13 cellular contexts compared by ENCODE assay signal in the genomic region with DNA sequence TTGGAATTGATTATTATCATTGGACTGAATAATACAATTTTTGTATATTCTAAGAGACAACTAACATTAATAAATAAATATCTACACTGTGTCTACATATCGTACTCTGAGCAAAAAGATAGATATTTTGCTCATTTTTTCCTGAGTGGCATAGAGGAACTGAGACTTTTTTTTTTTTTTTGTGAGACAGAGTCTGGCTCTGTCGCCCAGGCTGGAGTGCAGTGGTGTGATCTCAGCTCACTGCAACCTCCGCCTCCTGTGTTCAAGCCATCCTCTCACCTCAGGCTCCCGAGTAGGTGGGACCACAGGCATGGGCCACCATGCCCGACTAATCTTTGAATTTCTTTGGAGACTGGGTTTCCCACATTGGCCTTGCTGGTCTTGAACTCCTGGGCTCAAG. TPM values are rescaled to one million over a fixed set of nuclear protein-coding genes. Genes with fewer than 3 reads are reported as not detected.
DNase-seq lines count a peak whose midpoint lies in the region; ATAC-seq and TF ChIP-seq lines count a peak whose summit lies in the region.
"Had no signal": no experiment of that assay in that cellular context is flagged by ENCODE, and none has a peak within 500 bp of the region (broad histone marks: within the 10 kb centered on the region; RNA-seq: fewer than 3 reads in every experiment).

No MANE protein-coding gene starts in this region.

- peak overlapping the region; percentile 56 for H3K27ac Mint-ChIP-seq in stimulated activated effector memory CD8-positive, alpha-beta T cell treated with anti-CD3 and anti-CD28 coated beads, Interleukin-12 subunit alpha, Interleukin-12 subunit beta, amount 100 ng/mL, for 72 hours
- H3K27ac Mint-ChIP-seq: activated CD8-positive, alpha-beta memory T cell treated with anti-CD3 and anti-CD28 coated beads, Interleukin-2, amount 10 ng/mL, durations not matched to agents 7 days and 5 days had no signal

- no peak overlapping the region for H3K4ac ChIP-seq in neuronal stem cell (ENCODE audit: low read length)

- TF ChIP-seq POLR2A in heart left ventricle (IDR thresholded peaks at IDR 0.05): no peak

- H3K18ac ChIP-seq in neuronal stem cell (ENCODE audit: low read length): no peak overlapping the region

- no peak overlapping the region for H2BK15ac ChIP-seq in neuronal stem cell (ENCODE audit: low read length)

- H2AFZ ChIP-seq in neuronal stem cell (ENCODE audit: low read length): no peak overlapping the region

- no peak overlapping the region for H3K4me2 ChIP-seq in neuronal stem cell (ENCODE audit: insufficient read depth, low read length, poor library complexity, severe bottlenecking)

- TF ChIP-seq CTCF in heart left ventricle (IDR thresholded peaks at IDR 0.05): no peak

- no peak overlapping the region for H3K23ac ChIP-seq in neuronal stem cell (ENCODE audit: low read depth, low read length, poor library complexity)

- no peak overlapping the region for H2BK5ac ChIP-seq in neuronal stem cell (ENCODE audit: low read length)

- H2AK5ac ChIP-seq in neuronal stem cell (ENCODE audit: low read depth, low read length): no peak overlapping the region

- ATAC-seq in left ventricle myocardium superior: peak; percentile 16
- ATAC-seq in heart left ventricle: no peak
- peak; percentile 67 for ATAC-seq in GM21619 (IDR thresholded peaks at IDR 0.05; ENCODE audit: unreplicated experiment)
- ATAC-seq in HG03558 (IDR thresholded peaks at IDR 0.05; ENCODE audit: extremely low read depth, unreplicated experiment): peak; percentile 35
- ATAC-seq in stimulated activated effector memory CD8-positive, alpha-beta T cell treated with anti-CD3 and anti-CD28 coated beads, Interleukin-12 subunit alpha, Interleukin-12 subunit beta, amount 100 ng/mL, for 72 hours: no peak
- ATAC-seq: activated CD8-positive, alpha-beta memory T cell treated with anti-CD3 and anti-CD28 coated beads, Interleukin-2, amount 10 ng/mL, durations not matched to agents 7 days and 5 days had no signal

- intact Hi-C loops in left ventricle myocardium superior (cut with micrococcal nuclease) (no loop called here), heart left ventricle (cut with DNase I) (no loop called here)

- peaks cover 0 to 5% (median 0%) of the 10 kb centered on the region in 9 donors for H3K36me3 ChIP-seq in heart left ventricle
- peaks cover 0 to 45% of the 10 kb centered on the region in 2 donors for H3K36me3 ChIP-seq in neuronal stem cell (replicated peaks in 1 of 2; ENCODE audit: control insufficient read depth in 2 of 2, insufficient read depth in 2 of 2, low read length in 2 of 2)

- no peak overlapping the region for H4K8ac ChIP-seq in neuronal stem cell (ENCODE audit: low read depth, low read length)

- no peak for DNase-seq in left ventricle myocardium superior
- no peak for DNase-seq in heart left ventricle
- DNase-seq in stimulated activated effector memory CD8-positive, alpha-beta T cell treated with anti-CD3 and anti-CD28 coated beads, Interleukin-12 subunit alpha, Interleukin-12 subunit beta, amount 100 ng/mL, for 72 hours (ENCODE audit: low spot score in 2 of 2): no peak
- DNase-seq in islet precursor cell: no peak
- no peak for DNase-seq in HK-2 (ENCODE audit: unreplicated experiment)
- no peak for DNase-seq in neuronal stem cell (ENCODE audit: low spot score)
- DNase-seq: activated CD8-positive, alpha-beta memory T cell treated with anti-CD3 and anti-CD28 coated beads, Interleukin-2, amount 10 ng/mL, durations not matched to agents 7 days and 5 days; NCI-H1092; NCI-H510A treated with DMSO at 0.1 percent for 48 hours; T1000 had no signal

- H3K9me3 Mint-ChIP-seq in stimulated activated effector memory CD8-positive, alpha-beta T cell treated with anti-CD3 and anti-CD28 coated beads, Interleukin-12 subunit alpha, Interleukin-12 subunit beta, amount 100 ng/mL, for 72 hours: no peaks in the 10 kb centered on the region

- H3K4me1 ChIP-seq in heart left ventricle: peaks cover 6 to 87% (median 76%) of the 10 kb centered on the region in 12 donors
- H3K4me1 ChIP-seq in neuronal stem cell (ENCODE audit: control insufficient read depth in 2 of 2, insufficient read depth in 1 of 2, low read depth in 1 of 2, low read length in 2 of 2): no peaks in the 10 kb centered on the region

- H3K27ac ChIP-seq in heart left ventricle (no peak overlapping the region), neuronal stem cell (replicated peaks; ENCODE audit: low read length) (no peak overlapping the region)
- H3K27ac ChIP-seq: coronary artery had no signal

- H3K36me3 Mint-ChIP-seq in stimulated activated effector memory CD8-positive, alpha-beta T cell treated with anti-CD3 and anti-CD28 coated beads, Interleukin-12 subunit alpha, Interleukin-12 subunit beta, amount 100 ng/mL, for 72 hours: peaks cover 83% of the 10 kb centered on the region

- H3K4me3 Mint-ChIP-seq in stimulated activated effector memory CD8-positive, alpha-beta T cell treated with anti-CD3 and anti-CD28 coated beads, Interleukin-12 subunit alpha, Interleukin-12 subunit beta, amount 100 ng/mL, for 72 hours: peak overlapping the region; percentile 1
- H3K4me3 Mint-ChIP-seq: activated CD8-positive, alpha-beta memory T cell treated with anti-CD3 and anti-CD28 coated beads, Interleukin-2, amount 10 ng/mL, durations not matched to agents 7 days and 5 days had no signal

- peaks cover 4% of the 10 kb centered on the region for H3K79me1 ChIP-seq in neuronal stem cell (ENCODE audit: low read depth, low read length)

- H3K27me3 ChIP-seq in heart left ventricle (no peaks in the 10 kb centered on the region), neuronal stem cell (ENCODE audit: control insufficient read depth in 3 of 3, insufficient read depth in 3 of 3, low read depth in 1 of 3, low read length in 3 of 3) (no peaks in the 10 kb centered on the region)

- H3K4me1 Mint-ChIP-seq in stimulated activated effector memory CD8-positive, alpha-beta T cell treated with anti-CD3 and anti-CD28 coated beads, Interleukin-12 subunit alpha, Interleukin-12 subunit beta, amount 100 ng/mL, for 72 hours: peaks cover 65% of the 10 kb centered on the region

- H3K9ac ChIP-seq in neuronal stem cell (ENCODE audit: low read depth, low read length, poor library complexity): no peak overlapping the region

- no peak overlapping the region for H2BK120ac ChIP-seq in neuronal stem cell (ENCODE audit: low read depth, low read length)

- H3K9me3 ChIP-seq in heart left ventricle (no peaks in the 10 kb centered on the region), neuronal stem cell (replicated peaks in 1 of 2; ENCODE audit: control insufficient read depth in 2 of 2, insufficient read depth in 1 of 2, low read depth in 1 of 2, low read length in 2 of 2) (peaks cover 0 to 3% of the 10 kb centered on the region in 2 donors)

- WGBS in heart left ventricle, 4 donors: 61 to 66% (median 64%) methylated on average over 5 of the region's 5 CpGs
- WGBS in neuronal stem cell (ENCODE audit: extremely low coverage in 2 of 2, insufficient read length in 2 of 2, insufficient replicate concordance in 1 of 2), 2 donors: no CpG with 5 or more reads among the region's 5 CpGs

- no peak overlapping the region for H3K14ac ChIP-seq in neuronal stem cell (ENCODE audit: low read length)

- H3K4me3 ChIP-seq in heart left ventricle: no peak overlapping the region
- no peak overlapping the region for H3K4me3 ChIP-seq in neuronal stem cell (ENCODE audit: low read length in 2 of 2)
- H3K4me3 ChIP-seq: coronary artery had no signal

- no peak overlapping the region for H4K91ac ChIP-seq in neuronal stem cell (ENCODE audit: low read depth, low read length, poor library complexity)

- H2BK12ac ChIP-seq in neuronal stem cell (ENCODE audit: low read length): no peak overlapping the region

RNA-seq across cellular contexts. Expression of a gene that starts 14.0 kb away (rescaled TPM):
- total RNA-seq in left ventricle myocardium superior: 35.9 TPM
- total RNA-seq in heart left ventricle: 10 to 100 TPM; 39.3 to 59.5 (median 46.7) TPM
- 10 to 100 TPM; 17.0 to 20.8 TPM for polyA plus RNA-seq in heart left ventricle
- polyA plus RNA-seq in neuronal stem cell (2013, experiment 1 of 2): 55.8 TPM
- 60.0 TPM for polyA plus RNA-seq in neuronal stem cell (2013, experiment 2 of 2)

Comparison
In these comparisons a context has a peak if more than half of its experiments do, and no peak if none do; other contexts are left out.
1. ATAC-seq: peak in left ventricle myocardium superior (single experiment), GM21619 (single experiment) and HG03558 (single experiment); none in heart left ventricle (0 of 4) and stimulated activated effector memory CD8-positive, alpha-beta T cell treated with anti-CD3 and anti-CD28 coated beads, Interleukin-12 subunit alpha, Interleukin-12 subunit beta, amount 100 ng/mL, for 72 hours (single experiment).